In genomic region chr12:6847676-6848075, GRCh38 we compare ENCODE assay signal across 21 cellular contexts. TPM values are rescaled to one million over a fixed set of nuclear protein-coding genes. Genes with fewer than 3 reads are reported as not detected.
DNase-seq lines count a peak whose midpoint lies in the region; ATAC-seq and TF ChIP-seq lines count a peak whose summit lies in the region.
"Had no signal": no experiment of that assay in that cellular context is flagged by ENCODE, and none has a peak within 500 bp of the region (broad histone marks: within the 10 kb centered on the region; RNA-seq: fewer than 3 reads in every experiment).

No MANE protein-coding gene starts in this region.

- no peaks in the 10 kb centered on the region for H3K27me3 Mint-ChIP-seq in CD4-positive, CD25-positive, alpha-beta regulatory T cell
- H3K27me3 Mint-ChIP-seq in nephron progenitor cell (ENCODE audit: low read depth, poor library complexity), result peaks cover 3% of the 10 kb centered on the region
- H3K27me3 Mint-ChIP-seq: CD8-positive, alpha-beta memory T cell had no signal

- TF ChIP-seq CTCF in RWPE1 (conservative IDR thresholded peaks at IDR 0.05; ENCODE audit: low read depth), result no peak
- TF ChIP-seq CTCF in nephron progenitor cell (IDR thresholded peaks at IDR 0.05), result no peak

- intact Hi-C loops in sciatic nerve (cut with DNase I), result no loop called here

- H3K4me1 ChIP-seq in CD4-positive, CD25-positive, alpha-beta regulatory T cell (ENCODE audit: control insufficient read depth, insufficient read depth, low read length, poor library complexity, severe bottlenecking), result peaks cover 7% of the 10 kb centered on the region

- H3K27me3 ChIP-seq in CD4-positive, CD25-positive, alpha-beta regulatory T cell (ENCODE audit: control insufficient read depth, insufficient read depth, low read length), result no peaks in the 10 kb centered on the region

- CTCF ChIA-PET in RWPE1 (lab: Yijun Ruan, JAX), result no interaction called here

- POLR2A ChIA-PET in RWPE1 (lab: Yijun Ruan, JAX; ENCODE audit: low non-redundant PET), result no interaction called here

- ATAC-seq in CD4-positive, CD25-positive, alpha-beta regulatory T cell (ENCODE audit: low read depth in 2 of 2), result no peak
- ATAC-seq in sciatic nerve (no peak), HG02884 (IDR thresholded peaks at IDR 0.05; ENCODE audit: unreplicated experiment) (no peak)
- ATAC-seq: GM23338, K562 had no signal

- no peak overlapping the region for H3K27ac ChIP-seq in CD4-positive, CD25-positive, alpha-beta regulatory T cell (ENCODE audit: insufficient read depth, low read length, poor library complexity, severe bottlenecking)
- H3K27ac ChIP-seq in RWPE1, result peak overlapping the region; percentile 11; the same call in 1 of the 2 replicates
- H3K27ac ChIP-seq: PC-9 had no signal

- H3K4me3 Mint-ChIP-seq in CD4-positive, CD25-positive, alpha-beta regulatory T cell, result peak overlapping the region in 1 of 4 donors; percentile 24
- H3K4me3 Mint-ChIP-seq in nephron progenitor cell, result peak overlapping the region; percentile 12
- H3K4me3 Mint-ChIP-seq: GM23338 had no signal

- no peaks in the 10 kb centered on the region for H3K9me3 Mint-ChIP-seq in CD4-positive, CD25-positive, alpha-beta regulatory T cell
- no peaks in the 10 kb centered on the region for H3K9me3 Mint-ChIP-seq in nephron progenitor cell
- H3K9me3 Mint-ChIP-seq: CD8-positive, alpha-beta memory T cell; GM23338 had no signal

- DNase-seq in NCI-H524 (lab: John Stamatoyannopoulos, UW) (peak; percentile 26 to 65), NCI-H524 treated with DMSO at 0.1 percent for 48 hours (lab: John Stamatoyannopoulos, UW) (no peak), RWPE1 (ENCODE audit: low spot score) (no peak), nephron progenitor cell (no peak), sciatic nerve (ENCODE audit: low spot score) (no peak)
- no peak for DNase-seq in CD4-positive, CD25-positive, alpha-beta regulatory T cell
- DNase-seq in stimulated activated CD8-positive, alpha-beta memory T cell treated with anti-CD3 and anti-CD28 coated beads, Interleukin-4, amount 100 ng/mL, for 48 hours, result no peak
- DNase-seq: 8988T; CD8-positive, alpha-beta memory T cell; DMS 273 treated with DMSO at 0.1 percent for 48 hours; GF-D8; MV-4-11; NCI-H1417 treated with DMSO at 0.1 percent for 48 hours; NCI-H1930; NCI-H2171; NCI-H446 treated with DMSO at 0.1 percent for 48 hours; NCI-H774; PC-9 had no signal

- no peaks in the 10 kb centered on the region for H3K9me3 ChIP-seq in CD4-positive, CD25-positive, alpha-beta regulatory T cell (ENCODE audit: control insufficient read depth in 2 of 2, low read length in 2 of 2)

- no peak overlapping the region for H3K4me3 ChIP-seq in CD4-positive, CD25-positive, alpha-beta regulatory T cell (ENCODE audit: low read depth, low read length)
- H3K4me3 ChIP-seq: GM23338, K562, PC-9 had no signal

- H3K4me1 Mint-ChIP-seq in CD4-positive, CD25-positive, alpha-beta regulatory T cell, result peaks cover 0 to 15% (median 4%) of the 10 kb centered on the region in 4 donors
- peaks cover 40% of the 10 kb centered on the region for H3K4me1 Mint-ChIP-seq in nephron progenitor cell

- no peaks in the 10 kb centered on the region for H3K36me3 ChIP-seq in CD4-positive, CD25-positive, alpha-beta regulatory T cell (ENCODE audit: control insufficient read depth, insufficient read depth, low read length)

- H3K36me3 Mint-ChIP-seq in CD4-positive, CD25-positive, alpha-beta regulatory T cell, result no peaks in the 10 kb centered on the region
- H3K36me3 Mint-ChIP-seq in nephron progenitor cell (ENCODE audit: low read depth), result peaks cover 56% of the 10 kb centered on the region

- peak overlapping the region in 2 of 3 donors; percentile 13 to 66 for H3K27ac Mint-ChIP-seq in CD4-positive, CD25-positive, alpha-beta regulatory T cell
- H3K27ac Mint-ChIP-seq in nephron progenitor cell, result peak overlapping the region; percentile 5
- H3K27ac Mint-ChIP-seq: GM23338 had no signal

RNA-seq across cellular contexts. Expression of gene CDCA3, which starts 3.4 kb away (rescaled TPM):
- total RNA-seq in CD4-positive, CD25-positive, alpha-beta regulatory T cell, result 1.9 TPM
- 1 to 10 TPM; 1.7 to 4.0 (median 2.1) TPM for polyA plus RNA-seq in CD4-positive, CD25-positive, alpha-beta regulatory T cell
- total RNA-seq in sciatic nerve, result 0.71 TPM

RNA-seq across cellular contexts. Expression of gene USP5, which starts 4.3 kb away (rescaled TPM):
- total RNA-seq in CD4-positive, CD25-positive, alpha-beta regulatory T cell, result 63.5 TPM
- polyA plus RNA-seq in CD4-positive, CD25-positive, alpha-beta regulatory T cell, result 10 to 100 TPM; 44.4 to 57.0 (median 48.4) TPM
- 70.1 TPM for total RNA-seq in sciatic nerve

RNA-seq across cellular contexts. Expression of gene GNB3, which starts 7.0 kb away (rescaled TPM):
- total RNA-seq in CD4-positive, CD25-positive, alpha-beta regulatory T cell, result not detected
- polyA plus RNA-seq in CD4-positive, CD25-positive, alpha-beta regulatory T cell, result not detected
- 7.1 TPM for total RNA-seq in sciatic nerve
- total RNA-seq: PC-9 had no signal
- polyA plus RNA-seq: CD8-positive, alpha-beta memory T cell had no signal

RNA-seq across cellular contexts. Expression of gene P3H3, which starts 19.5 kb away (rescaled TPM):
- 1.4 TPM for total RNA-seq in CD4-positive, CD25-positive, alpha-beta regulatory T cell
- polyA plus RNA-seq in CD4-positive, CD25-positive, alpha-beta regulatory T cell, result 1 to 10 TPM in 1 of 4 donors, under 1 TPM in 2, not detected in 1; 0.64 to 1.2 (median 1.00) TPM
- 27.4 TPM for total RNA-seq in sciatic nerve

RNA-seq across cellular contexts. Expression of gene TPI1, which starts 19.7 kb away (rescaled TPM):
- 153 TPM for total RNA-seq in CD4-positive, CD25-positive, alpha-beta regulatory T cell
- 100 to 1,000 TPM; 493 to 633 (median 527) TPM for polyA plus RNA-seq in CD4-positive, CD25-positive, alpha-beta regulatory T cell
- total RNA-seq in sciatic nerve, result 233 TPM

Comparison
In these comparisons a context has a peak if more than half of its experiments do, and no peak if none do; other contexts are left out.
1. DNase-seq: peak in NCI-H524 (2 of 2); none in NCI-H524 treated with DMSO at 0.1 percent for 48 hours (single experiment), CD4-positive, CD25-positive, alpha-beta regulatory T cell (0 of 3), RWPE1 (single experiment), nephron progenitor cell (single experiment), sciatic nerve (single experiment) and stimulated activated CD8-positive, alpha-beta memory T cell treated with anti-CD3 and anti-CD28 coated beads, Interleukin-4, amount 100 ng/mL, for 48 hours (single experiment).